Comparison of ENCODE assay signal across 9 cellular contexts in genomic region chr7:140404565-140405080, GRCh38. TPM values are rescaled to one million over a fixed set of nuclear protein-coding genes. Genes with fewer than 3 reads are reported as not detected.
DNase-seq lines count a peak whose midpoint lies in the region; ATAC-seq and TF ChIP-seq lines count a peak whose summit lies in the region.
"Had no signal": no experiment of that assay in that cellular context is flagged by ENCODE, and none has a peak within 500 bp of the region (broad histone marks: within the 10 kb centered on the region; RNA-seq: fewer than 3 reads in every experiment).

No MANE protein-coding gene starts in this region.

- H3K27ac ChIP-seq in neutrophil: peak overlapping the region; percentile 71

- H3K27me3 ChIP-seq in neutrophil: no peaks in the 10 kb centered on the region

- no peaks in the 10 kb centered on the region for H3K9me3 ChIP-seq in neutrophil

- H3K4me1 ChIP-seq in neutrophil (ENCODE audit: control insufficient read depth in 1 of 2, insufficient read depth in 1 of 2, low read depth in 1 of 2, low read length in 1 of 2): peaks cover 48 to 53% of the 10 kb centered on the region in 2 experiments

- intact Hi-C loops in Right ventricle myocardium superior (cut with DNase I): no loop called here

- peak overlapping the region in 1 of 2 experiments; percentile 62 for H3K4me3 ChIP-seq in neutrophil (ENCODE audit: low read depth in 1 of 2, low read length in 1 of 2)

- no peak for ATAC-seq in effector memory CD8-positive, alpha-beta T cell (replicated peaks)
- ATAC-seq in GM21423 (IDR thresholded peaks at IDR 0.05; ENCODE audit: unreplicated experiment): no peak
- ATAC-seq in Right ventricle myocardium superior (ENCODE audit: poor library complexity): no peak

- H3K4me3 Mint-ChIP-seq in effector memory CD8-positive, alpha-beta T cell: peak overlapping the region; percentile 93 to 97

- no peaks in the 10 kb centered on the region for H3K36me3 Mint-ChIP-seq in effector memory CD8-positive, alpha-beta T cell (ENCODE audit: insufficient read depth)

- H3K36me3 ChIP-seq in neutrophil: peaks cover 22% of the 10 kb centered on the region

- H3K4me1 Mint-ChIP-seq in effector memory CD8-positive, alpha-beta T cell (ENCODE audit: low read depth in 2 of 2): peaks cover 13 to 16% of the 10 kb centered on the region in 2 donors

- TF ChIP-seq CTCF in neutrophil (IDR thresholded peaks at IDR 0.05): no peak

- no peaks in the 10 kb centered on the region for H3K9me3 Mint-ChIP-seq in effector memory CD8-positive, alpha-beta T cell

- H3K27ac Mint-ChIP-seq in effector memory CD8-positive, alpha-beta T cell: peak overlapping the region; percentile 95 to 99

- H3K27me3 Mint-ChIP-seq in effector memory CD8-positive, alpha-beta T cell: no peaks in the 10 kb centered on the region

- peak; percentile 32 to 67 (median 48) for DNase-seq in NCI-H1417 (lab: John Stamatoyannopoulos, UW)
- DNase-seq in NCI-H1417 treated with DMSO at 0.1 percent for 48 hours (lab: John Stamatoyannopoulos, UW): no peak
- DNase-seq in NCI-H524 treated with DMSO at 0.1 percent for 48 hours (lab: John Stamatoyannopoulos, UW): peak; percentile 38
- DNase-seq in effector memory CD8-positive, alpha-beta T cell: no peak
- no peak for DNase-seq in SW 1271 (lab: John Stamatoyannopoulos, UW)
- DNase-seq in Right ventricle myocardium superior: no peak

RNA-seq across cellular contexts. Expression of gene RAB19, which starts 0.8 kb away (rescaled TPM):
- total RNA-seq in Right ventricle myocardium superior: not detected
- total RNA-seq: myocyte had no signal

RNA-seq across cellular contexts. Expression of gene SLC37A3, which starts 6.3 kb away (rescaled TPM):
- 9.5 TPM for total RNA-seq in Right ventricle myocardium superior

Comparison
In these comparisons a context has a peak if more than half of its experiments do, and no peak if none do; other contexts are left out.
1. DNase-seq: peak in NCI-H1417 (3 of 3) and NCI-H524 treated with DMSO at 0.1 percent for 48 hours (single experiment); none in NCI-H1417 treated with DMSO at 0.1 percent for 48 hours (single experiment), effector memory CD8-positive, alpha-beta T cell (0 of 3), SW 1271 (0 of 2) and Right ventricle myocardium superior (single experiment).